26 cellular contexts compared by ENCODE assay signal in the genomic region with DNA sequence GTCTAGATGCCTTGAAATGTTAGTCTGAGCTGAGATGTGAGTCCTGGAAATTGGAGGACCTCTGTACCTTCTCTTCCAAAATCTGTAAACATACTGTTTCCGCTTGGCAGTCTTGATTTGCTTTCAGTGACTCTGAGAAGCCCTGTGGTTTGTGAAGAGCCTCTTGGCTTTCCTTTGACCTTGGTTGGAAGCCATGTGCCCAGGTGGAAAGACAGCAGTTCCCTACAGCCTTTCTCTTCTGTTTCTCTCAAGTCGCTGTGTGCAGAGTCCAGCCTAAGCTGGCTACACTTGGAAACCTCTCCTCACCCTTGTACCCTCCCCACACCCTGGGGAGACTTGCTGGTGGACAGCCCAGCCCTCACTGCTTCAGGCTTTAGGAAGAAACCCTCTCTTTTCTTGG.
"Had no signal": no experiment of that assay in that cellular context is flagged by ENCODE, and none has a peak within 500 bp of the region (broad histone marks: within the 10 kb centered on the region; RNA-seq: fewer than 3 reads in every experiment).

No MANE protein-coding gene starts in this region.

- ATAC-seq: activated T-helper 17 cell treated with anti-CD3 and anti-CD28 coated beads, Interleukin-2, amount 50 U/mL, for 72 hours; PC-3; T-helper 17 cell; WTC11 had no signal

- H3K9me3 ChIP-seq: breast epithelium had no signal

- DNase-seq: activated CD4-positive, alpha-beta T cell treated with anti-CD3 and anti-CD28 coated beads for 48 hours; activated CD4-positive, alpha-beta T cell treated with anti-CD3 and anti-CD28 coated beads, Interleukin-2, amount 50 U/mL, for 48 hours; activated CD4-positive, CD25-positive, alpha-beta regulatory T cell treated with anti-CD3 and anti-CD28 coated beads, Interleukin-2, amount 50 U/mL, for 72 hours; activated gamma-delta T cell; activated naive CD4-positive, alpha-beta T cell treated with anti-CD3 and anti-CD28 coated beads for 36 hours; activated naive CD8-positive, alpha-beta T cell treated with anti-CD3 and anti-CD28 coated beads for 36 hours; activated T-cell treated with anti-CD3 and anti-CD28 coated beads for 4 hours; activated T-cell treated with anti-CD3 and anti-CD28 coated beads, Interleukin-2, amount 50 U/mL, for 48 hours; anterior cingulate cortex; caudate nucleus; Kasumi-1; KBM-7; NCI-H1105 treated with DMSO at 0.1 percent for 48 hours; NCI-H146; NCI-H1930; NCI-H345; NCI-H510A; NCI-H526 treated with DMSO at 0.1 percent for 48 hours; NCI-H82; PC-3; SHP77 treated with DMSO at 0.1 percent for 48 hours; T-helper 17 cell; T-helper 9 cell had no signal

- H3K27me3 ChIP-seq: breast epithelium had no signal

- H3K4me1 ChIP-seq: breast epithelium had no signal

- H3K36me3 ChIP-seq: breast epithelium had no signal

- H3K27ac ChIP-seq: breast epithelium had no signal

- H3K4me3 ChIP-seq: breast epithelium had no signal
